Comparison of ENCODE assay signal across 33 cellular contexts in the genomic region with DNA sequence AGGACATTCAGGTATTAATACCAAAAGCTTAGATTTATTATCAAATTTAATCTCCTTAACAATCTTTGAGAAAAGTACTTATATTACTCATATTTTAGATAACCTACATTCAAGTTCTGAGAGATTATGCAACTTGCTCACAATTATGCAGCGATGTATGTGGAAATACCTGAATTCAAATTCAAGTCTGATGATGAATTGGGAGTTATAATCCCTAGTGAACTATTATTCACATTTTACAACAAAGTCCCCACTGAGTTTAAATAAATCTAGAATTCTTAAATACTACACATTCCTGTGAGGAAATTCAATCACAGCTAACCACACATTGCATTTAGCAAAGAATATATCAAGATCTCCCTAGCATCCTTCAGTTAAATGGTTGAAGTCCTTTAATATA.
"Had no signal": no experiment of that assay in that cellular context is flagged by ENCODE, and none has a peak within 500 bp of the region (broad histone marks: within the 10 kb centered on the region; RNA-seq: fewer than 3 reads in every experiment).

No MANE protein-coding gene starts in this region.

- H3K27ac ChIP-seq: adrenal gland, brain microvascular endothelial cell, cardiac muscle cell, KMS-11, Peyer's patch, SJSA1, WERI-Rb-1 had no signal

- H3K4me3 Mint-ChIP-seq: activated CD4-positive, alpha-beta T cell treated with anti-CD3 and anti-CD28 coated beads, Interleukin-2, amount 10 ng/mL, durations not matched to agents 24 days and 14 days; activated CD8-positive, alpha-beta T cell treated with anti-CD3 and anti-CD28 coated beads for 36 hours; activated naive CD4-positive, alpha-beta T cell treated with anti-CD3 and anti-CD28 coated beads, Interleukin-2, amount 50 U/mL, for 24 hours; activated naive CD8-positive, alpha-beta T cell treated with anti-CD3 and anti-CD28 coated beads, Interleukin-2, amount 10 ng/mL, durations not matched to agents 7 days and 5 days; activated T-cell treated with anti-CD3 and anti-CD28 coated beads, Interleukin-2, amount 50 U/mL, for 72 hours; central memory CD8-positive, alpha-beta T cell had no signal

- ATAC-seq: activated CD8-positive, alpha-beta T cell treated with anti-CD3 and anti-CD28 coated beads for 36 hours; activated T-cell treated with anti-CD3 and anti-CD28 coated beads, Interleukin-2, amount 50 U/mL, for 72 hours; PC-3 had no signal

- H3K4me1 Mint-ChIP-seq: activated CD4-positive, alpha-beta T cell treated with anti-CD3 and anti-CD28 coated beads, Interleukin-2, amount 10 ng/mL, durations not matched to agents 24 days and 14 days; activated naive CD4-positive, alpha-beta T cell treated with anti-CD3 and anti-CD28 coated beads, Interleukin-2, amount 50 U/mL, for 24 hours; activated naive CD8-positive, alpha-beta T cell treated with anti-CD3 and anti-CD28 coated beads, Interleukin-2, amount 10 ng/mL, durations not matched to agents 7 days and 5 days; central memory CD8-positive, alpha-beta T cell had no signal

- H3K9ac ChIP-seq: KMS-11 had no signal

- H3K4me2 ChIP-seq: KMS-11 had no signal

- H3K27ac Mint-ChIP-seq: activated CD4-positive, alpha-beta T cell treated with anti-CD3 and anti-CD28 coated beads, Interleukin-2, amount 10 ng/mL, durations not matched to agents 24 days and 14 days; activated CD8-positive, alpha-beta T cell treated with anti-CD3 and anti-CD28 coated beads for 36 hours; activated naive CD4-positive, alpha-beta T cell treated with anti-CD3 and anti-CD28 coated beads, Interleukin-2, amount 50 U/mL, for 24 hours; activated naive CD8-positive, alpha-beta T cell treated with anti-CD3 and anti-CD28 coated beads, Interleukin-2, amount 10 ng/mL, durations not matched to agents 7 days and 5 days; activated T-cell treated with anti-CD3 and anti-CD28 coated beads, Interleukin-2, amount 50 U/mL, for 72 hours; activated T-helper 2 cell treated with anti-CD3 and anti-CD28 coated beads, Interferon-gamma antibody, Interleukin-2, Interleukin-4, amounts not matched to agents 10 μg/mL and 5 μg/mL and 100 μg/mL, durations not matched to agents 14 hours and 24 hours and 36 hours had no signal

- DNase-seq: activated CD4-positive, alpha-beta T cell treated with anti-CD3 and anti-CD28 coated beads, Interleukin-2, amount 10 ng/mL, durations not matched to agents 24 days and 14 days; activated CD4-positive, alpha-beta T cell treated with anti-CD3 and anti-CD28 coated beads, Interleukin-2, amount 50 U/mL, for 4 hours; activated CD4-positive, CD25-positive, alpha-beta regulatory T cell; activated CD8-positive, alpha-beta T cell treated with anti-CD3 and anti-CD28 coated beads for 36 hours; activated gamma-delta T cell; activated naive CD4-positive, alpha-beta T cell treated with Interleukin-2 at 50 U/mL for 16 hours; activated naive CD8-positive, alpha-beta T cell treated with anti-CD3 and anti-CD28 coated beads, Interleukin-2, amount 10 ng/mL, durations not matched to agents 7 days and 5 days; activated T-cell treated with anti-CD3 and anti-CD28 coated beads, Interleukin-2, amount 50 U/mL, for 1 hour; activated T-cell treated with anti-CD3 and anti-CD28 coated beads, Interleukin-2, amount 50 U/mL, for 72 hours; adrenal gland; anterior cingulate cortex; brain microvascular endothelial cell; MM.1S; MV-4-11; NCI-H1092 treated with DMSO at 0.1 percent for 48 hours; NCI-H1417 treated with DMSO at 0.1 percent for 48 hours; NCI-H1694; NCI-H1930; NCI-H2081 treated with DMSO at 0.1 percent for 48 hours; NCI-H226; NCI-H524 treated with DMSO at 0.1 percent for 48 hours; PC-3; Peyer's patch; RPMI8226; SHP77 treated with DMSO at 0.1 percent for 48 hours; T1000; WERI-Rb-1 had no signal

- H3K36me3 Mint-ChIP-seq: activated naive CD4-positive, alpha-beta T cell treated with anti-CD3 and anti-CD28 coated beads, Interleukin-2, amount 50 U/mL, for 24 hours; activated naive CD8-positive, alpha-beta T cell treated with anti-CD3 and anti-CD28 coated beads, Interleukin-2, amount 10 ng/mL, durations not matched to agents 7 days and 5 days had no signal

- H3K4me1 ChIP-seq: adrenal gland, Peyer's patch, SJSA1 had no signal

- H3K9me3 Mint-ChIP-seq: activated naive CD4-positive, alpha-beta T cell treated with anti-CD3 and anti-CD28 coated beads, Interleukin-2, amount 50 U/mL, for 24 hours had no signal

- H3K9me3 ChIP-seq: adrenal gland, Peyer's patch, SJSA1 had no signal

- H3K36me3 ChIP-seq: adrenal gland, brain microvascular endothelial cell, cardiac muscle cell, Peyer's patch, SJSA1, WERI-Rb-1 had no signal

- H3K4me3 ChIP-seq: adrenal gland, cardiac muscle cell, Peyer's patch, SJSA1 had no signal

- H3K27me3 Mint-ChIP-seq: activated CD4-positive, alpha-beta T cell treated with anti-CD3 and anti-CD28 coated beads, Interleukin-2, amount 10 ng/mL, durations not matched to agents 24 days and 14 days; activated CD8-positive, alpha-beta T cell treated with anti-CD3 and anti-CD28 coated beads for 36 hours; activated naive CD4-positive, alpha-beta T cell treated with anti-CD3 and anti-CD28 coated beads, Interleukin-2, amount 50 U/mL, for 24 hours; activated naive CD8-positive, alpha-beta T cell treated with anti-CD3 and anti-CD28 coated beads, Interleukin-2, amount 10 ng/mL, durations not matched to agents 7 days and 5 days; central memory CD8-positive, alpha-beta T cell had no signal

- H3K27me3 ChIP-seq: adrenal gland, brain microvascular endothelial cell, cardiac muscle cell, Peyer's patch, SJSA1 had no signal
